22 cellular contexts compared by ENCODE assay signal in genomic region chr5:539469-540214, GRCh38. TPM values are rescaled to one million over a fixed set of nuclear protein-coding genes. Genes with fewer than 3 reads are reported as not detected.
A peak's percentile ranks its signal among the peaks of the same experiment; 100 is the strongest.
DNase-seq lines count a peak whose midpoint lies in the region; ATAC-seq and TF ChIP-seq lines count a peak whose summit lies in the region.
"Had no signal": no experiment of that assay in that cellular context is flagged by ENCODE, and none has a peak within 500 bp of the region (broad histone marks: within the 10 kb centered on the region; RNA-seq: fewer than 3 reads in every experiment).

No MANE protein-coding gene starts in this region.

- no peak overlapping the region for H3K4me3 ChIP-seq in lower lobe of right lung
- H3K4me3 ChIP-seq in upper lobe of right lung: no peak overlapping the region

- H3K9me3 ChIP-seq in lower lobe of right lung (no peaks in the 10 kb centered on the region), upper lobe of right lung (no peaks in the 10 kb centered on the region)

- intact Hi-C loops in lower lobe of right lung (cut with DNase I) (no loop called here), upper lobe of right lung (cut with DNase I) (no loop called here)

- TF ChIP-seq CTCF in lower lobe of right lung (IDR thresholded peaks at IDR 0.05) (no peak), upper lobe of right lung (IDR thresholded peaks at IDR 0.05) (no peak)

- H3K27ac Mint-ChIP-seq in stimulated activated naive CD8-positive, alpha-beta T cell treated with anti-CD3 and anti-CD28 coated beads, Interleukin-15, amount 100 ng/mL, for 72 hours: no peak overlapping the region
- H3K27ac Mint-ChIP-seq: activated T-helper 2 cell treated with anti-CD3 and anti-CD28 coated beads, Interferon-gamma antibody, Interleukin-2, Interleukin-4, amounts not matched to agents 10 μg/mL and 5 μg/mL and 100 μg/mL, durations not matched to agents 14 hours and 24 hours and 36 hours; CD4-positive, alpha-beta memory T cell; mesothelial cell of epicardium; nephron progenitor cell; T-helper 1 cell treated with Interleukin-12 subunit alpha and Interleukin-12 subunit beta and Interleukin-4 antibody, amounts not matched to agents 30 μg/mL and 1 μg/mL, for 36 hours had no signal

- peaks cover 12% of the 10 kb centered on the region for H3K4me1 ChIP-seq in lower lobe of right lung
- H3K4me1 ChIP-seq in upper lobe of right lung: no peaks in the 10 kb centered on the region
- H3K4me1 ChIP-seq: parathyroid adenoma had no signal

- H3K27me3 ChIP-seq in lower lobe of right lung (ENCODE audit: low read depth) (peaks cover 72% of the 10 kb centered on the region), upper lobe of right lung (peaks cover 56% of the 10 kb centered on the region)

- no peak overlapping the region for H3K4me3 Mint-ChIP-seq in stimulated activated naive CD8-positive, alpha-beta T cell treated with anti-CD3 and anti-CD28 coated beads, Interleukin-15, amount 100 ng/mL, for 72 hours
- H3K4me3 Mint-ChIP-seq: CD4-positive, alpha-beta memory T cell; mesothelial cell of epicardium; nephron progenitor cell; T-helper 1 cell treated with Interleukin-12 subunit alpha and Interleukin-12 subunit beta and Interleukin-4 antibody, amounts not matched to agents 30 μg/mL and 1 μg/mL, for 36 hours had no signal

- ATAC-seq in stimulated activated naive CD8-positive, alpha-beta T cell treated with anti-CD3 and anti-CD28 coated beads, Interleukin-15, Interleukin-2, amounts not matched to agents 100 U/mL and 50 U/mL, for 24 hours: no peak
- ATAC-seq in stimulated activated naive CD8-positive, alpha-beta T cell treated with anti-CD3 and anti-CD28 coated beads, Interleukin-15, amount 100 ng/mL, for 72 hours: no peak
- ATAC-seq in lower lobe of right lung (no peak), upper lobe of right lung (no peak), GM19328 (IDR thresholded peaks at IDR 0.05; ENCODE audit: unreplicated experiment) (no peak)

- H3K27ac ChIP-seq in lower lobe of right lung (no peak overlapping the region), upper lobe of right lung (no peak overlapping the region)
- H3K27ac ChIP-seq: 22Rv1, parathyroid adenoma had no signal

- no peaks in the 10 kb centered on the region for H3K9me3 Mint-ChIP-seq in stimulated activated naive CD8-positive, alpha-beta T cell treated with anti-CD3 and anti-CD28 coated beads, Interleukin-15, amount 100 ng/mL, for 72 hours
- H3K9me3 Mint-ChIP-seq: activated T-helper 2 cell treated with anti-CD3 and anti-CD28 coated beads, Interferon-gamma antibody, Interleukin-2, Interleukin-4, amounts not matched to agents 10 μg/mL and 5 μg/mL and 100 μg/mL, durations not matched to agents 14 hours and 24 hours and 36 hours; CD4-positive, alpha-beta memory T cell; mesothelial cell of epicardium; nephron progenitor cell; T-helper 1 cell treated with Interleukin-12 subunit alpha and Interleukin-12 subunit beta and Interleukin-4 antibody, amounts not matched to agents 30 μg/mL and 1 μg/mL, for 36 hours had no signal

- peaks cover 60% of the 10 kb centered on the region for H3K27me3 Mint-ChIP-seq in stimulated activated naive CD8-positive, alpha-beta T cell treated with anti-CD3 and anti-CD28 coated beads, Interleukin-15, amount 100 ng/mL, for 72 hours

- peak in 2 of 3 experiments; percentile 73 to 87 for DNase-seq in NCI-H1417 (lab: John Stamatoyannopoulos, UW)
- DNase-seq in NCI-H1417 treated with DMSO at 0.1 percent for 48 hours (lab: John Stamatoyannopoulos, UW): no peak
- peak; percentile 2 for DNase-seq in stimulated activated naive CD8-positive, alpha-beta T cell treated with anti-CD3 and anti-CD28 coated beads, Interleukin-15, Interleukin-2, amounts not matched to agents 100 U/mL and 50 U/mL, for 24 hours
- no peak for DNase-seq in stimulated activated naive CD8-positive, alpha-beta T cell treated with anti-CD3 and anti-CD28 coated beads, Interleukin-15, amount 100 ng/mL, for 72 hours
- DNase-seq in lower lobe of right lung: peak; percentile 40
- DNase-seq in upper lobe of right lung: peak; percentile 51
- DNase-seq in middle frontal gyrus (ENCODE audit: extremely low spot score, low spot score): no peak
- DNase-seq: activated CD4-positive, alpha-beta T cell treated with anti-CD3 and anti-CD28 coated beads, Interleukin-2, amount 50 U/mL, for 1 hour; CD4-positive, alpha-beta memory T cell; effector CD8-positive, alpha-beta T cell; IMR-90; NCI-H1092 treated with DMSO at 0.1 percent for 48 hours; NCI-H2107; NCI-H446; nephron progenitor cell; NK-92 treated with Interleukin-12 subunit alpha and Interleukin-12 subunit beta, amount 100 ng/mL, for 24 hours had no signal

- peaks cover 34% of the 10 kb centered on the region for H3K4me1 Mint-ChIP-seq in stimulated activated naive CD8-positive, alpha-beta T cell treated with anti-CD3 and anti-CD28 coated beads, Interleukin-15, amount 100 ng/mL, for 72 hours
- H3K4me1 Mint-ChIP-seq: mesothelial cell of epicardium had no signal

- no peaks in the 10 kb centered on the region for H3K36me3 ChIP-seq in lower lobe of right lung
- H3K36me3 ChIP-seq in upper lobe of right lung: no peaks in the 10 kb centered on the region

RNA-seq across cellular contexts. Expression of gene SLC9A3, which starts 15.4 kb away (rescaled TPM):
- 1.1 TPM for total RNA-seq in lower lobe of right lung
- 1.0 TPM for total RNA-seq in upper lobe of right lung

Comparison
In these comparisons a context has a peak if more than half of its experiments do, and no peak if none do; other contexts are left out.
1. DNase-seq: peak in NCI-H1417 (2 of 3), stimulated activated naive CD8-positive, alpha-beta T cell treated with anti-CD3 and anti-CD28 coated beads, Interleukin-15, Interleukin-2, amounts not matched to agents 100 U/mL and 50 U/mL, for 24 hours (single experiment), lower lobe of right lung (single experiment) and upper lobe of right lung (single experiment); none in NCI-H1417 treated with DMSO at 0.1 percent for 48 hours (single experiment), stimulated activated naive CD8-positive, alpha-beta T cell treated with anti-CD3 and anti-CD28 coated beads, Interleukin-15, amount 100 ng/mL, for 72 hours (0 of 2) and middle frontal gyrus (single experiment).